Comparison of ENCODE assay signal across 23 cellular contexts in genomic region chr3:169060037-169060436, GRCh38.
DNase-seq lines count a peak whose midpoint lies in the region; ATAC-seq and TF ChIP-seq lines count a peak whose summit lies in the region.
"Had no signal": no experiment of that assay in that cellular context is flagged by ENCODE, and none has a peak within 500 bp of the region (broad histone marks: within the 10 kb centered on the region; RNA-seq: fewer than 3 reads in every experiment).

No MANE protein-coding gene starts in this region.

- no peak for TF ChIP-seq POLR2A in gastroesophageal sphincter (IDR thresholded peaks at IDR 0.05)

- H3K4me1 Mint-ChIP-seq in HFFc6 (ENCODE audit: low read depth), result peaks cover 8% of the 10 kb centered on the region
- H3K4me1 Mint-ChIP-seq in activated T-helper 17 cell treated with anti-CD3 and anti-CD28 coated beads, Interleukin-2, amount 50 U/mL, for 72 hours, result no peaks in the 10 kb centered on the region
- H3K4me1 Mint-ChIP-seq: activated naive CD8-positive, alpha-beta T cell treated with anti-CD3 and anti-CD28 coated beads for 36 hours had no signal

- no peak for DNase-seq in AG09309 (ENCODE audit: low read depth)
- no peak for DNase-seq in HFFc6
- no peak for DNase-seq in fibroblast of mammary gland (ENCODE audit: low read depth)
- DNase-seq in activated CD4-positive, alpha-beta T cell treated with anti-CD3 and anti-CD28 coated beads for 48 hours, result no peak
- no peak for DNase-seq in cerebellar nuclear complex (lab: John Stamatoyannopoulos, UW)
- DNase-seq: activated CD4-positive, alpha-beta memory T cell treated with anti-CD3 and anti-CD28 coated beads for 36 hours; activated naive CD8-positive, alpha-beta T cell treated with anti-CD3 and anti-CD28 coated beads for 36 hours; activated T-cell treated with anti-CD3 and anti-CD28 coated beads, Interleukin-2, amount 50 U/mL, for 24 hours; effector CD8-positive, alpha-beta T cell; GF-D8; left ventricle myocardium inferior; NCI-H1105 treated with DMSO at 0.1 percent for 48 hours; NCI-H345; occipital lobe; sigmoid colon; SJCRH30; substantia nigra; T1000 had no signal

- peaks cover 1% of the 10 kb centered on the region; the same call in 1 of the 2 replicates for H3K27me3 Mint-ChIP-seq in HFFc6 (ENCODE audit: insufficient read depth)
- peaks cover under 1% of the 10 kb centered on the region for H3K27me3 Mint-ChIP-seq in activated T-helper 17 cell treated with anti-CD3 and anti-CD28 coated beads, Interleukin-2, amount 50 U/mL, for 72 hours
- H3K27me3 Mint-ChIP-seq: activated CD4-positive, alpha-beta memory T cell treated with anti-CD3 and anti-CD28 coated beads for 36 hours; activated naive CD8-positive, alpha-beta T cell treated with anti-CD3 and anti-CD28 coated beads for 36 hours; activated T-cell treated with anti-CD3 and anti-CD28 coated beads, Interleukin-2, amount 50 U/mL, for 24 hours had no signal

- H3K27me3 ChIP-seq in gastroesophageal sphincter, result no peaks in the 10 kb centered on the region
- H3K27me3 ChIP-seq: cardiac muscle cell, sigmoid colon, SJCRH30 had no signal

- H3K4me1 ChIP-seq in gastroesophageal sphincter, result no peaks in the 10 kb centered on the region
- H3K4me1 ChIP-seq: left ventricle myocardium inferior, sigmoid colon had no signal

- H3K36me3 Mint-ChIP-seq in HFFc6 (ENCODE audit: low read depth), result no peaks in the 10 kb centered on the region
- H3K36me3 Mint-ChIP-seq in activated T-helper 17 cell treated with anti-CD3 and anti-CD28 coated beads, Interleukin-2, amount 50 U/mL, for 72 hours (ENCODE audit: low read depth), result no peaks in the 10 kb centered on the region
- H3K36me3 Mint-ChIP-seq: activated CD4-positive, alpha-beta memory T cell treated with anti-CD3 and anti-CD28 coated beads for 36 hours; activated naive CD8-positive, alpha-beta T cell treated with anti-CD3 and anti-CD28 coated beads for 36 hours had no signal

- no peak overlapping the region for H3K27ac ChIP-seq in gastroesophageal sphincter
- H3K27ac ChIP-seq: cardiac muscle cell, left ventricle myocardium inferior, sigmoid colon, SJCRH30 had no signal

- TF ChIP-seq CTCF in AG09309 (IDR thresholded peaks at IDR 0.05; ENCODE audit: control insufficient read depth, insufficient read depth, low read depth, low read length, missing control alignments), result peak; percentile 34
- peak; percentile 55 for TF ChIP-seq CTCF in HFFc6 (IDR thresholded peaks at IDR 0.05)
- TF ChIP-seq CTCF in fibroblast of mammary gland (conservative IDR thresholded peaks at IDR 0.05; ENCODE audit: control insufficient read depth, insufficient read depth, low read depth, low read length), result peak; percentile 28
- TF ChIP-seq CTCF in gastroesophageal sphincter (IDR thresholded peaks at IDR 0.05), result no peak

- H3K9me3 Mint-ChIP-seq in HFFc6, result no peaks in the 10 kb centered on the region
- H3K9me3 Mint-ChIP-seq in activated T-helper 17 cell treated with anti-CD3 and anti-CD28 coated beads, Interleukin-2, amount 50 U/mL, for 72 hours, result peaks cover 2% of the 10 kb centered on the region
- H3K9me3 Mint-ChIP-seq: activated CD4-positive, alpha-beta memory T cell treated with anti-CD3 and anti-CD28 coated beads for 36 hours; activated naive CD8-positive, alpha-beta T cell treated with anti-CD3 and anti-CD28 coated beads for 36 hours; activated T-cell treated with anti-CD3 and anti-CD28 coated beads, Interleukin-2, amount 50 U/mL, for 24 hours had no signal

- no peak overlapping the region for H3K4me3 ChIP-seq in AG09309 (ENCODE audit: control insufficient read depth, low read depth, low read length)
- no peak overlapping the region for H3K4me3 ChIP-seq in fibroblast of mammary gland (ENCODE audit: control insufficient read depth, low read depth, low read length)
- no peak overlapping the region for H3K4me3 ChIP-seq in gastroesophageal sphincter
- H3K4me3 ChIP-seq: cardiac muscle cell, K562, left ventricle myocardium inferior, sigmoid colon, SJCRH30 had no signal

- ATAC-seq in SK-N-SH treated with all-trans-retinoic acid at 6 μM for 48 hours, result peak; percentile 60; the same call in 2 of the 3 replicates
- no peak for ATAC-seq in gastroesophageal sphincter
- ATAC-seq in activated T-helper 17 cell treated with anti-CD3 and anti-CD28 coated beads, Interleukin-2, amount 50 U/mL, for 72 hours (replicated peaks), result no peak
- ATAC-seq: K562 had no signal

- H3K27ac Mint-ChIP-seq in HFFc6, result no peak overlapping the region
- H3K27ac Mint-ChIP-seq in activated T-helper 17 cell treated with anti-CD3 and anti-CD28 coated beads, Interleukin-2, amount 50 U/mL, for 72 hours, result no peak overlapping the region
- H3K27ac Mint-ChIP-seq: activated CD4-positive, alpha-beta memory T cell treated with anti-CD3 and anti-CD28 coated beads for 36 hours; activated naive CD8-positive, alpha-beta T cell treated with anti-CD3 and anti-CD28 coated beads for 36 hours; activated T-cell treated with anti-CD3 and anti-CD28 coated beads, Interleukin-2, amount 50 U/mL, for 24 hours had no signal

- H3K36me3 ChIP-seq in gastroesophageal sphincter, result no peaks in the 10 kb centered on the region
- H3K36me3 ChIP-seq: cardiac muscle cell, left ventricle myocardium inferior, sigmoid colon, SJCRH30 had no signal

- TF ChIP-seq EP300 in gastroesophageal sphincter (IDR thresholded peaks at IDR 0.05), result no peak

- no peak overlapping the region for H3K4me3 Mint-ChIP-seq in HFFc6
- no peak overlapping the region for H3K4me3 Mint-ChIP-seq in activated T-helper 17 cell treated with anti-CD3 and anti-CD28 coated beads, Interleukin-2, amount 50 U/mL, for 72 hours
- H3K4me3 Mint-ChIP-seq: activated CD4-positive, alpha-beta memory T cell treated with anti-CD3 and anti-CD28 coated beads for 36 hours; activated naive CD8-positive, alpha-beta T cell treated with anti-CD3 and anti-CD28 coated beads for 36 hours; activated T-cell treated with anti-CD3 and anti-CD28 coated beads, Interleukin-2, amount 50 U/mL, for 24 hours had no signal

- no peaks in the 10 kb centered on the region for H3K9me3 ChIP-seq in gastroesophageal sphincter
- H3K9me3 ChIP-seq: left ventricle myocardium inferior, sigmoid colon, SJCRH30 had no signal

- 55 to 69% methylated on average over 3 of the region's 3 CpGs for WGBS in gastroesophageal sphincter (ENCODE audit: low coverage in 1 of 2), 2 donors

TF ChIP-seq in SK-N-SH treated with all-trans-retinoic acid at 6 μM for 48 hours, 23 proteins besides CTCF, POLR2A, EP300 and RAD21 (continues in another document):
- TF ChIP-seq ARNTL (CRISPR knock-in tag; IDR thresholded peaks at IDR 0.05; ENCODE audit: borderline replicate concordance, low read depth) (no peak), TCF4 (CRISPR knock-in tag; IDR thresholded peaks at IDR 0.05; ENCODE audit: borderline replicate concordance) (no peak), PPARA (CRISPR knock-in tag; IDR thresholded peaks at IDR 0.05; ENCODE audit: borderline replicate concordance) (no peak), CSRNP3 (CRISPR knock-in tag; IDR thresholded peaks at IDR 0.05) (no peak), ZFP3 (CRISPR knock-in tag; IDR thresholded peaks at IDR 0.05) (no peak), PATZ1 (CRISPR knock-in tag; IDR thresholded peaks at IDR 0.05; ENCODE audit: borderline replicate concordance) (no peak), RARB (CRISPR knock-in tag; IDR thresholded peaks at IDR 0.05) (no peak)

Comparison
In these comparisons a context has a peak if more than half of its experiments do, and no peak if none do; other contexts are left out.
1. CTCF ChIP-seq: peak in AG09309 (single experiment), HFFc6 (single experiment) and fibroblast of mammary gland (single experiment); none in gastroesophageal sphincter (0 of 4).